Comparison of ENCODE assay signal across 23 cellular contexts in genomic region chr2:33024758-33025157, GRCh38.
"Had no signal": no experiment of that assay in that cellular context is flagged by ENCODE, and none has a peak within 500 bp of the region (broad histone marks: within the 10 kb centered on the region; RNA-seq: fewer than 3 reads in every experiment).

No MANE protein-coding gene starts in this region.

- ATAC-seq: left lung; naive thymus-derived CD4-positive, alpha-beta T cell; sciatic nerve; stimulated activated naive CD8-positive, alpha-beta T cell treated with anti-CD3 and anti-CD28 coated beads, Interleukin-15, amount 100 ng/mL, for 72 hours had no signal

- H3K4me3 ChIP-seq: dorsolateral prefrontal cortex, left lung, neural progenitor cell, prostate gland, right atrium auricular region, smooth muscle cell, suprapubic skin, transverse colon, vagina had no signal

- H3K27me3 ChIP-seq: left lung, neural progenitor cell, right atrium auricular region, suprapubic skin, transverse colon, vagina had no signal

- DNase-seq: dorsolateral prefrontal cortex; effector CD4-positive, alpha-beta T cell; erythroblast; head of caudate nucleus; left lung; mesendoderm; midbrain; naive thymus-derived CD4-positive, alpha-beta T cell; stimulated activated CD4-positive, alpha-beta T cell treated with anti-CD3 and anti-CD28 coated beads, Interleukin-12 subunit alpha, Interleukin-12 subunit beta, amount 100 ng/mL, for 4 hours; stimulated activated CD4-positive, alpha-beta T cell treated with anti-CD3 and anti-CD28 coated beads, Interleukin-1b, Interleukin-23, amount 100 ng/mL, for 48 hours; stimulated activated CD4-positive, alpha-beta T cell treated with anti-CD3 and anti-CD28 coated beads, Interleukin-4, amount 100 ng/mL, for 1 hour; stimulated activated CD8-positive, alpha-beta memory T cell treated with anti-CD3 and anti-CD28 coated beads, Interleukin-4, amount 100 ng/mL, for 48 hours; stimulated activated naive CD4-positive, alpha-beta T cell; stimulated activated naive CD8-positive, alpha-beta T cell treated with anti-CD3 and anti-CD28 coated beads, Interleukin-15, amount 100 ng/mL, for 72 hours; transverse colon had no signal

- H3K4me3 Mint-ChIP-seq: naive thymus-derived CD4-positive, alpha-beta T cell; nephron; neural progenitor cell; stimulated activated naive CD8-positive, alpha-beta T cell treated with anti-CD3 and anti-CD28 coated beads, Interleukin-15, amount 100 ng/mL, for 72 hours had no signal

- H3K9me3 ChIP-seq: left lung, prostate gland, suprapubic skin, transverse colon, vagina had no signal

- H3K27ac Mint-ChIP-seq: naive thymus-derived CD4-positive, alpha-beta T cell; neural progenitor cell; stimulated activated naive CD8-positive, alpha-beta T cell treated with anti-CD3 and anti-CD28 coated beads, Interleukin-15, amount 100 ng/mL, for 72 hours had no signal

- H3K36me3 Mint-ChIP-seq: naive thymus-derived CD4-positive, alpha-beta T cell had no signal

- H3K9me3 Mint-ChIP-seq: stimulated activated naive CD8-positive, alpha-beta T cell treated with anti-CD3 and anti-CD28 coated beads, Interleukin-15, amount 100 ng/mL, for 72 hours had no signal

- H3K27ac ChIP-seq: dorsolateral prefrontal cortex, left lung, neural progenitor cell, suprapubic skin, transverse colon, vagina had no signal

- H3K36me3 ChIP-seq: left lung, neural progenitor cell, prostate gland, suprapubic skin, transverse colon, vagina had no signal

- H3K4me1 ChIP-seq: prostate gland, vagina had no signal

- H3K4me1 Mint-ChIP-seq: stimulated activated naive CD8-positive, alpha-beta T cell treated with anti-CD3 and anti-CD28 coated beads, Interleukin-15, amount 100 ng/mL, for 72 hours had no signal
